Comparison of ENCODE assay signal across 8 cellular contexts in the genomic region with DNA sequence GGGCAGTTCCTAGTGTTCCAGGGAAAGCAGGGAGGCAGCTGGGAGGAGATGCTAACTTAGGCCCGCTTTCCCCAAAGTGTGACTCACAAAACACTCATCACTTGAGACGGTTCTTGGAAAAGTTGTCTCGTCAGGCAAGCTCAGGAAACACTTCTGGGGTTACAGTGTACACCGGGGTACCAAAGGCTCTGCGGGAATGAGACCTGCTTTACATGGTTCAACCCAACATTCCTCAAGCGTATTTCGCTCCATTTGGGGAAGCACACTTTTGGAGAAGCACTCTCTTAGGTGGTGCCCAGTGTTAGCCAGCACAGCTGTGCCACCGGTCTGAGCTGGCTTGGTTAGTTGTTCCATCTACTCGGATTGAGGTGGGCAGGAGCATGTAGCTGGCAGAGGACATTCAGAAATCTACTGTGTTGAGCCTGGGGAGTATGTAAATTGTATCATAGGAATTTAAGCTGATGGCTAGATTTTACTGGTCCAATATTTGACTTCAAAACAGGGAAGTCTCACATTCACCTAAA. TPM values are rescaled to one million over a fixed set of nuclear protein-coding genes. Genes with fewer than 3 reads are reported as not detected.
A peak's percentile ranks its signal among the peaks of the same experiment; 100 is the strongest.
DNase-seq lines count a peak whose midpoint lies in the region; ATAC-seq and TF ChIP-seq lines count a peak whose summit lies in the region.

No MANE protein-coding gene starts in this region.

- ATAC-seq in foreskin keratinocyte: peak; percentile 69
- ATAC-seq in sciatic nerve: peak; percentile 5
- no peak for ATAC-seq in GM18858 (IDR thresholded peaks at IDR 0.05; ENCODE audit: unreplicated experiment)
- no peak for ATAC-seq in GM19467 (IDR thresholded peaks at IDR 0.05; ENCODE audit: unreplicated experiment)

- no peak overlapping the region for H3K4me3 Mint-ChIP-seq in CD8-positive, alpha-beta memory T cell

- TF ChIP-seq EP300 in SK-N-SH (IDR thresholded peaks at IDR 0.05; ENCODE audit: borderline replicate concordance in 1 of 2, low read depth in 1 of 2, low read length in 1 of 2): peak in 1 of 2 experiments; percentile 29; a peak in 1 of 4 replicates

- peaks cover 15% of the 10 kb centered on the region for H3F3A ChIP-seq in SK-N-SH (replicated peaks; ENCODE audit: insufficient read depth)

- no peak overlapping the region for H2AFZ ChIP-seq in SK-N-SH (ENCODE audit: low read depth)

- H3K9me2 ChIP-seq in SK-N-SH: no peaks in the 10 kb centered on the region

- DNase-seq in CD8-positive, alpha-beta memory T cell: no peak
- no peak for DNase-seq in SK-N-SH
- DNase-seq in foreskin keratinocyte: peak; percentile 61 to 78
- DNase-seq in sciatic nerve (ENCODE audit: low spot score): no peak
- DNase-seq in activated CD8-positive, alpha-beta memory T cell treated with anti-CD3 and anti-CD28 coated beads, Interleukin-2, amount 50 U/mL, for 4 hours: no peak
- no peak for DNase-seq in stimulated activated CD4-positive, alpha-beta T cell treated with anti-CD3 and anti-CD28 coated beads, Interleukin-4, amount 100 ng/mL, for 4 hours

- POLR2A ChIA-PET in CD8-positive, alpha-beta memory T cell (lab: Charles Lee): no interaction called here
- POLR2A ChIA-PET in SK-N-SH (lab: Yijun Ruan, JAX): no interaction called here

- intact Hi-C loops in sciatic nerve (cut with DNase I): no loop called here

- 37% methylated on average over 8 of the region's 9 CpGs for WGBS in SK-N-SH (ENCODE audit: low lambda C conversion rate)

- H3K4me2 ChIP-seq in SK-N-SH: 0 out of 2 replicates have a peak overlapping the region, but pooled peaks have one; percentile 49

- no peak overlapping the region for H3K27ac ChIP-seq in CD8-positive, alpha-beta memory T cell (ENCODE audit: low read depth, low read length)
- H3K27ac ChIP-seq in SK-N-SH (ENCODE audit: low read depth in 2 of 2, low read length in 1 of 2) (peak overlapping the region in 1 of 2 experiments; percentile 74; a peak in 2 of 4 replicates), foreskin keratinocyte (peak overlapping the region; percentile 68)

- CTCF ChIA-PET in CD8-positive, alpha-beta memory T cell (lab: Charles Lee): interaction anchor here (0.7 to 1.6 kb wide), 2 partner anchors 9 to 94 kb away, joined by 3 to 4 read pairs; no protein-coding TSS in a partner anchor
- CTCF ChIA-PET in SK-N-SH (lab: Yijun Ruan, JAX): interaction anchor here (1.0 to 1.3 kb wide), 2 partner anchors 39 to 94 kb away, joined by 3 read pairs; no protein-coding TSS in a partner anchor

- no peaks in the 10 kb centered on the region for H3K27me3 ChIP-seq in CD8-positive, alpha-beta memory T cell (ENCODE audit: insufficient read depth, low read length, poor library complexity, severe bottlenecking)
- H3K27me3 ChIP-seq in SK-N-SH (ENCODE audit: insufficient read depth): no peaks in the 10 kb centered on the region
- H3K27me3 ChIP-seq in foreskin keratinocyte: no peaks in the 10 kb centered on the region

- H3K4me1 Mint-ChIP-seq in CD8-positive, alpha-beta memory T cell: peaks cover 77 to 88% (median 80%) of the 10 kb centered on the region in 3 donors

- H3K27ac Mint-ChIP-seq in CD8-positive, alpha-beta memory T cell: peak overlapping the region; percentile 2 to 100 (median 79)

- no peak for TF ChIP-seq CTCF in SK-N-SH (IDR thresholded peaks at IDR 0.05)
- no peak for TF ChIP-seq CTCF in foreskin keratinocyte (conservative IDR thresholded peaks at IDR 0.05)

- peaks cover 0 to 8% of the 10 kb centered on the region in 2 donors for H3K27me3 Mint-ChIP-seq in CD8-positive, alpha-beta memory T cell

- peaks cover 46% of the 10 kb centered on the region for H3K79me2 ChIP-seq in SK-N-SH (ENCODE audit: insufficient read depth)

- H3K9ac ChIP-seq in SK-N-SH: no peak overlapping the region

- peaks cover 25% of the 10 kb centered on the region for H4K20me1 ChIP-seq in SK-N-SH (ENCODE audit: insufficient read depth)

- TF ChIP-seq RAD21 in SK-N-SH (IDR thresholded peaks at IDR 0.05; ENCODE audit: low read length): no peak

- no peak overlapping the region for H3K4me3 ChIP-seq in CD8-positive, alpha-beta memory T cell (ENCODE audit: low read length)
- H3K4me3 ChIP-seq in SK-N-SH (ENCODE audit: low read depth in 2 of 2, low read length in 1 of 2): no peak overlapping the region

- H3K9me3 ChIP-seq in CD8-positive, alpha-beta memory T cell (ENCODE audit: low read length): no peaks in the 10 kb centered on the region
- no peaks in the 10 kb centered on the region for H3K9me3 ChIP-seq in SK-N-SH

- peaks cover 44% of the 10 kb centered on the region for H3K36me3 ChIP-seq in CD8-positive, alpha-beta memory T cell (ENCODE audit: insufficient read depth, low read length)
- H3K36me3 ChIP-seq in SK-N-SH (replicated peaks in 1 of 2; ENCODE audit: control insufficient read depth in 1 of 2, insufficient read depth in 2 of 2, low read length in 1 of 2): peaks cover 18 to 40% of the 10 kb centered on the region in 2 experiments

- no peaks in the 10 kb centered on the region for H3K9me3 Mint-ChIP-seq in CD8-positive, alpha-beta memory T cell

- peaks cover 53% of the 10 kb centered on the region for H3K4me1 ChIP-seq in CD8-positive, alpha-beta memory T cell (ENCODE audit: insufficient read depth, low read length)
- no peaks in the 10 kb centered on the region; a peak in 2 of 4 replicates for H3K4me1 ChIP-seq in SK-N-SH (ENCODE audit: control insufficient read depth in 1 of 2, insufficient read depth in 2 of 2, low read depth in 1 of 2, low read length in 1 of 2)
- peaks cover 38% of the 10 kb centered on the region for H3K4me1 ChIP-seq in foreskin keratinocyte

- H3K36me3 Mint-ChIP-seq in CD8-positive, alpha-beta memory T cell: peaks cover 27 to 82% (median 32%) of the 10 kb centered on the region in 3 donors

TF ChIP-seq in SK-N-SH, 30 proteins besides CTCF, POLR2A, EP300 and RAD21 (continues in another document):
- TF ChIP-seq RCOR1 (IDR thresholded peaks at IDR 0.05; ENCODE audit: low read length): no peak
- TF ChIP-seq REST (IDR thresholded peaks at IDR 0.05; ENCODE audit: low read depth, low read length): no peak
- TF ChIP-seq FOSL2 (IDR thresholded peaks at IDR 0.05; ENCODE audit: borderline replicate concordance, low read depth): peak; percentile 85
- TF ChIP-seq JUND (IDR thresholded peaks at IDR 0.05): peak; percentile 78; the same call in 1 of the 2 replicates
- no peak for TF ChIP-seq FOXM1 (IDR thresholded peaks at IDR 0.05; ENCODE audit: low read depth)
- no peak for TF ChIP-seq NRF1 (IDR thresholded peaks at IDR 0.05; ENCODE audit: low read depth, low read length)
- TF ChIP-seq ZBTB33 (IDR thresholded peaks at IDR 0.05; ENCODE audit: borderline replicate concordance, low read depth): no peak
- no peak for TF ChIP-seq YY1 (IDR thresholded peaks at IDR 0.05; ENCODE audit: low read depth)

RNA-seq across cellular contexts. Expression of gene B4GALT1, which starts 34.8 kb away (rescaled TPM):
- total RNA-seq in CD8-positive, alpha-beta memory T cell: 10 to 100 TPM; 38.0 to 38.3 TPM
- polyA plus RNA-seq in CD8-positive, alpha-beta memory T cell: 41.6 TPM
- polyA plus RNA-seq in SK-N-SH (2012; rRNA removed) (36.2 and 36.3 TPM in 2 replicates), foreskin keratinocyte (55.4 and 62.0 TPM in 2 replicates)
- polyA plus RNA-seq in SK-N-SH (2012; cell fraction: cytosol; rRNA removed): 31.2 and 34.8 TPM in 2 replicates
- polyA plus RNA-seq in SK-N-SH (2012; cell fraction: nucleus; rRNA removed): 16.2 and 21.7 TPM in 2 replicates
- total RNA-seq in foreskin keratinocyte (61.8 and 83.6 TPM in 2 replicates), sciatic nerve (85.3 TPM)

RNA-seq across cellular contexts. Expression of gene SMU1, which starts 55.8 kb away (rescaled TPM):
- total RNA-seq in CD8-positive, alpha-beta memory T cell: 10 to 100 TPM; 27.5 to 27.6 TPM
- polyA plus RNA-seq in CD8-positive, alpha-beta memory T cell: 21.2 TPM
- 9.8 and 12.4 TPM in 2 replicates for polyA plus RNA-seq in SK-N-SH (2012; rRNA removed)
- polyA plus RNA-seq in SK-N-SH (2012; cell fraction: cytosol; rRNA removed): 13.1 and 13.5 TPM in 2 replicates
- polyA plus RNA-seq in SK-N-SH (2012; cell fraction: nucleus; rRNA removed): 5.4 and 9.7 TPM in 2 replicates
- 22.9 and 24.8 TPM in 2 replicates for total RNA-seq in foreskin keratinocyte
- polyA plus RNA-seq in foreskin keratinocyte: 11.0 and 13.0 TPM in 2 replicates
- total RNA-seq in sciatic nerve: 23.8 TPM

Comparison
In these comparisons a context has a peak if more than half of its experiments do, and no peak if none do; other contexts are left out.
1. DNase-seq: peak in foreskin keratinocyte (2 of 2); none in CD8-positive, alpha-beta memory T cell (0 of 5), SK-N-SH (single experiment), sciatic nerve (single experiment), activated CD8-positive, alpha-beta memory T cell treated with anti-CD3 and anti-CD28 coated beads, Interleukin-2, amount 50 U/mL, for 4 hours (single experiment) and stimulated activated CD4-positive, alpha-beta T cell treated with anti-CD3 and anti-CD28 coated beads, Interleukin-4, amount 100 ng/mL, for 4 hours (0 of 2).
2. ATAC-seq: peak in foreskin keratinocyte (single experiment) and sciatic nerve (single experiment); none in GM18858 (single experiment) and GM19467 (single experiment).